In the genomic region with DNA sequence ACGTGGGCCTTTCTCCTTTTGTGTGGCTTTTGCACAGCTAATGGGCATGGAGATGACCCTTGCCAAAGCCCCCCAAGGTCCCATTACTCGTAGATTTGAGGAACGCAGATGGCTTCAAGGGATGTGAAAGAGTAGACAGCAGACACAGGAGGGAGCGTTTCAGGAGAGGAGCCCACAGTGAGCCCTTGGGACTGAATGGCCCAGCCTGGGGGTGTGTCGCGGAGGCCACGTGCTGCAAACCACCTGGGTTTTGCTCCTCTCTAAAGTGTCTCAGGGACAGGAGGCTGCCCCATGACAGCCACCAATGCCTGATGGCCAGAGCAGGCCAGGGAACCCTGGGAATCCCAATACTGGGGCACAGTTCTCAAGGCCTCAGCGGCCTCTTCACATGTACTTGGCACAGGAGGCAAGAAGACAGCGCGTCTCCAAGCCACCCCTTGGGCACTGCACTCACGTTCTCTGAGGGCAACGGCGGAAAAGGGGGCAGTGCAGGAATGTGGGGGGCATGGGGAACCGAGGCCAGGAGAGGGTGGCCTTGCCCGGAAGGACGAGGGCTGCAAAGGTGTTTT, we compare ENCODE assay signal across 16 cellular contexts.
DNase-seq lines count a peak whose midpoint lies in the region; ATAC-seq and TF ChIP-seq lines count a peak whose summit lies in the region.
"Had no signal": no experiment of that assay in that cellular context is flagged by ENCODE, and none has a peak within 500 bp of the region (broad histone marks: within the 10 kb centered on the region; RNA-seq: fewer than 3 reads in every experiment).

No MANE protein-coding gene starts in this region.

- H4K20me1 ChIP-seq in BLaER1 treated with 17β-estradiol and CSF1 and Interleukin-3, amounts not matched to agents 10 nM and 100 nM, result peaks cover 0 to 5% (median 0%) of the 10 kb centered on the region in 11 experiments; a peak in 2 of 22 replicates
- no peaks in the 10 kb centered on the region for H4K20me1 ChIP-seq in Karpas-422 (ENCODE audit: insufficient read depth, low read depth, low read length)

- no peak overlapping the region for H2AFZ ChIP-seq in Karpas-422 (ENCODE audit: low read length)

- H3K9me3 Mint-ChIP-seq in endothelial cell (ENCODE audit: unreplicated experiment) (no peaks in the 10 kb centered on the region), osteocyte (ENCODE audit: unreplicated experiment) (no peaks in the 10 kb centered on the region)

- peaks cover 7% of the 10 kb centered on the region for H3K36me3 Mint-ChIP-seq in endothelial cell (ENCODE audit: low read depth, unreplicated experiment)
- H3K36me3 Mint-ChIP-seq in osteocyte (ENCODE audit: unreplicated experiment), result peaks cover 3% of the 10 kb centered on the region

- H3K27me3 Mint-ChIP-seq in endothelial cell (ENCODE audit: unreplicated experiment) (peaks cover 15% of the 10 kb centered on the region), osteocyte (ENCODE audit: unreplicated experiment) (peaks cover 2% of the 10 kb centered on the region)

- no peaks in the 10 kb centered on the region; a peak in 1 of 22 replicates for H3K9me3 ChIP-seq in BLaER1 treated with 17β-estradiol and CSF1 and Interleukin-3, amounts not matched to agents 10 nM and 100 nM (replicated peaks in 1 of 11)
- no peaks in the 10 kb centered on the region for H3K9me3 ChIP-seq in Karpas-422 (ENCODE audit: low read length)
- H3K9me3 ChIP-seq in prostate gland, result no peaks in the 10 kb centered on the region
- H3K9me3 ChIP-seq: SJSA1 had no signal

- peak overlapping the region in 9 of 11 experiments; percentile 82 to 95 (median 91); a peak in 18 of 22 replicates for H3K4me2 ChIP-seq in BLaER1 treated with 17β-estradiol and CSF1 and Interleukin-3, amounts not matched to agents 10 nM and 100 nM
- H3K4me2 ChIP-seq in Karpas-422 (ENCODE audit: low read depth, low read length, poor library complexity, severe bottlenecking), result no peak overlapping the region

- no peak overlapping the region for H3K4me3 ChIP-seq in BLaER1 treated with 17β-estradiol and CSF1 and Interleukin-3, amounts not matched to agents 10 nM and 100 nM
- H3K4me3 ChIP-seq in Karpas-422 (ENCODE audit: low read length) (no peak overlapping the region), prostate gland (no peak overlapping the region)
- H3K4me3 ChIP-seq: K562, SJSA1 had no signal

- peak overlapping the region in 3 of 11 experiments; percentile 10 to 57 (median 17); a peak in 4 of 22 replicates for H3K27ac ChIP-seq in BLaER1 treated with 17β-estradiol and CSF1 and Interleukin-3, amounts not matched to agents 10 nM and 100 nM
- H3K27ac ChIP-seq in Karpas-422 (ENCODE audit: low read length) (no peak overlapping the region), prostate gland (no peak overlapping the region)
- H3K27ac ChIP-seq: SJSA1 had no signal

- TF ChIP-seq CTCF in endothelial cell (IDR thresholded peaks at IDR 0.05; ENCODE audit: unreplicated experiment), result no peak
- TF ChIP-seq CTCF in osteocyte (IDR thresholded peaks at IDR 0.05), result no peak
- no peak for TF ChIP-seq CTCF in prostate gland (IDR thresholded peaks at IDR 0.05)

- no peak overlapping the region for H3K4me3 Mint-ChIP-seq in endothelial cell (ENCODE audit: unreplicated experiment)
- H3K4me3 Mint-ChIP-seq in osteocyte (ENCODE audit: unreplicated experiment), result no peak overlapping the region

- peak overlapping the region in 2 of 11 experiments; percentile 10 to 24; a peak in 2 of 22 replicates for H3K9ac ChIP-seq in BLaER1 treated with 17β-estradiol and CSF1 and Interleukin-3, amounts not matched to agents 10 nM and 100 nM
- H3K9ac ChIP-seq in Karpas-422 (ENCODE audit: low read length), result no peak overlapping the region

- no peak for ATAC-seq in GM19035 (IDR thresholded peaks at IDR 0.05; ENCODE audit: unreplicated experiment)
- ATAC-seq: K562 had no signal

- no peaks in the 10 kb centered on the region for H3K36me3 ChIP-seq in BLaER1 treated with 17β-estradiol and CSF1 and Interleukin-3, amounts not matched to agents 10 nM and 100 nM
- H3K36me3 ChIP-seq in Karpas-422 (ENCODE audit: insufficient read depth, low read length) (no peaks in the 10 kb centered on the region), prostate gland (no peaks in the 10 kb centered on the region)
- H3K36me3 ChIP-seq: SJSA1 had no signal

- WGBS in prostate gland, result 91% methylated on average over 16 of the region's 16 CpGs

- intact Hi-C loops in prostate gland (cut with DNase I), result no loop called here

- H3K27ac Mint-ChIP-seq in endothelial cell (ENCODE audit: unreplicated experiment) (peak overlapping the region; percentile 100), osteocyte (ENCODE audit: unreplicated experiment) (peak overlapping the region; percentile 100)

- peaks cover 8 to 38% (median 30%) of the 10 kb centered on the region in 10 experiments for H3K4me1 ChIP-seq in BLaER1 treated with 17β-estradiol and CSF1 and Interleukin-3, amounts not matched to agents 10 nM and 100 nM
- H3K4me1 ChIP-seq in Karpas-422 (ENCODE audit: low read length) (no peaks in the 10 kb centered on the region), prostate gland (replicated peaks) (no peaks in the 10 kb centered on the region)
- H3K4me1 ChIP-seq: SJSA1 had no signal

- no peaks in the 10 kb centered on the region for H3K79me2 ChIP-seq in Karpas-422 (ENCODE audit: low read length)

- TF ChIP-seq POLR2A in prostate gland (IDR thresholded peaks at IDR 0.05), result no peak

- H3K27me3 ChIP-seq in BLaER1 treated with 17β-estradiol and CSF1 and Interleukin-3, amounts not matched to agents 10 nM and 100 nM, result peaks cover 18 to 62% (median 39%) of the 10 kb centered on the region in 11 experiments; a peak in 20 of 22 replicates
- H3K27me3 ChIP-seq in Karpas-422 (ENCODE audit: low read length) (no peaks in the 10 kb centered on the region), prostate gland (replicated peaks; ENCODE audit: insufficient read depth) (peaks cover 10% of the 10 kb centered on the region)

- H3K9me2 ChIP-seq in Karpas-422 (replicated peaks; ENCODE audit: insufficient read depth, low read length), result no peaks in the 10 kb centered on the region

- peak; percentile 23 for DNase-seq in Karpas-422
- no peak for DNase-seq in endothelial cell (ENCODE audit: low spot score)
- no peak for DNase-seq in osteocyte (ENCODE audit: extremely low spot score, unreplicated experiment)
- DNase-seq in prostate gland (ENCODE audit: low spot score), result no peak
- DNase-seq in NCI-H2107 treated with DMSO at 0.1 percent for 48 hours (lab: John Stamatoyannopoulos, UW; ENCODE audit: unreplicated experiment), result no peak
- DNase-seq: AML-193; CD8-positive, alpha-beta memory T cell; DMS 273 treated with DMSO at 0.1 percent for 48 hours; NCI-H2107; NCI-H69; NK-92 treated with Interleukin-12 subunit alpha and Interleukin-12 subunit beta, amount 100 ng/mL, for 24 hours; OCI-M1 had no signal

- H3K4me1 Mint-ChIP-seq in endothelial cell (ENCODE audit: unreplicated experiment), result peaks cover 33% of the 10 kb centered on the region
- H3K4me1 Mint-ChIP-seq in osteocyte (ENCODE audit: unreplicated experiment), result peaks cover 27% of the 10 kb centered on the region
